In the genomic region with DNA sequence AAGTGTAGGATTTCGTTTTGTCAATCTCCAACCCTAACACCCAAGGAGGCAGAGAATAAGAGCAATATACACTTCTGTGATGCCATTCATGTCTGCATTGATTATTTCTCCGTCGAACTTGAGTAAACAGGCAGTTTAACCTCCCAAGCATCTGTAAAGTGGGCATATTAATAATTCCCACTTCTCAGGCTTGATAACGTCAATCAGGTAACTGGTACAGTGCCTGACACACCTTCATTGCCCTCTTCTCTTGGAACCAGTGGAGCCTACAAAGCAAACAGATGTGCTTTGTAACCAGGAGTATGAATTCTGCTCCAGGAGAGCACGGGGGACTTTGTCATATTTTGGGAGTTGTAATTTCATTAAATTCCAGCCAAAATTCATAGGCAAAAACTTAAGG, we compare ENCODE assay signal across 8 cellular contexts. TPM values are rescaled to one million over a fixed set of nuclear protein-coding genes. Genes with fewer than 3 reads are reported as not detected.
DNase-seq lines count a peak whose midpoint lies in the region; ATAC-seq and TF ChIP-seq lines count a peak whose summit lies in the region.

No MANE protein-coding gene starts in this region.

- H3K4me1 Mint-ChIP-seq in brain (peaks cover 9% of the 10 kb centered on the region), mesothelial cell of epicardium (peaks cover 7% of the 10 kb centered on the region)

- H3K4me3 Mint-ChIP-seq in brain (peak overlapping the region; percentile 80 to 86 (median 83)), mesothelial cell of epicardium (peak overlapping the region; percentile 77)

- CTCF ChIA-PET in PC-3 (lab: Charles Lee), result no interaction called here

- H3K9me3 Mint-ChIP-seq in brain (no peaks in the 10 kb centered on the region), mesothelial cell of epicardium (no peaks in the 10 kb centered on the region)

- H3K79me2 ChIP-seq in ACC112 (ENCODE audit: control insufficient read depth, insufficient read depth, low read length, unreplicated experiment) (no peaks in the 10 kb centered on the region), PC-3 (ENCODE audit: low read length) (no peaks in the 10 kb centered on the region)

- H3K27ac ChIP-seq in ACC112 (ENCODE audit: low read depth, low read length) (no peak overlapping the region), PC-3 (ENCODE audit: low read length) (no peak overlapping the region)

- H3K36me3 ChIP-seq in ACC112 (ENCODE audit: insufficient read depth, low read length) (no peaks in the 10 kb centered on the region), PC-3 (ENCODE audit: low read depth, low read length) (no peaks in the 10 kb centered on the region)

- intact Hi-C loops in PC-3 (cut with micrococcal nuclease), result no loop called here

- H4K20me1 ChIP-seq in PC-3 (ENCODE audit: low read length), result no peaks in the 10 kb centered on the region

- POLR2A ChIA-PET in PC-3 (lab: Charles Lee; ENCODE audit: unreplicated experiment), result no interaction called here

- H3K9me3 ChIP-seq in PC-3 (ENCODE audit: low read length), result no peaks in the 10 kb centered on the region

- H3K27me3 ChIP-seq in ACC112 (ENCODE audit: insufficient read depth, low read length) (no peaks in the 10 kb centered on the region; the same call in 1 of the 2 replicates), PC-3 (ENCODE audit: low read length) (no peaks in the 10 kb centered on the region)

- no peaks in the 10 kb centered on the region for H3K4me1 ChIP-seq in ACC112 (ENCODE audit: control insufficient read depth, insufficient read depth, low read length, unreplicated experiment)
- no peaks in the 10 kb centered on the region for H3K4me1 ChIP-seq in PC-3 (ENCODE audit: insufficient read depth, low read length)

- peak in 1 of 2 experiments; percentile 6 for TF ChIP-seq CTCF in brain (conservative IDR thresholded peaks at IDR 0.05)
- TF ChIP-seq CTCF in mesothelial cell of epicardium (IDR thresholded peaks at IDR 0.05; ENCODE audit: unreplicated experiment), result no peak
- TF ChIP-seq CTCF in PC-3 (conservative IDR thresholded peaks at IDR 0.05; ENCODE audit: low read depth, low read length), result no peak

- peak overlapping the region; percentile 57 for H3K4me3 ChIP-seq in ACC112 (ENCODE audit: low read depth, low read length)
- no peak overlapping the region for H3K4me3 ChIP-seq in PC-3 (ENCODE audit: low read length)

- BruUV-seq in PC-3 (replicated peaks; lab: Mats Ljungman, UMichigan), result no TSS peak

- no peaks in the 10 kb centered on the region for H3K9me2 ChIP-seq in PC-3 (replicated peaks; ENCODE audit: low read length)

- H3K36me3 Mint-ChIP-seq in brain (no peaks in the 10 kb centered on the region), mesothelial cell of epicardium (no peaks in the 10 kb centered on the region)

- peaks cover 33% of the 10 kb centered on the region for H3K27me3 Mint-ChIP-seq in brain
- peaks cover 14% of the 10 kb centered on the region for H3K27me3 Mint-ChIP-seq in mesothelial cell of epicardium (ENCODE audit: low read depth)

- DNase-seq in mesothelial cell of epicardium (ENCODE audit: low spot score in 2 of 2, unreplicated experiment in 2 of 2) (no peak), amygdala (lab: John Stamatoyannopoulos, UW) (no peak), PC-3 (no peak), HT-29 (ENCODE audit: low spot score) (no peak)

- peak; percentile 1 for ATAC-seq in HG02610 (IDR thresholded peaks at IDR 0.05; ENCODE audit: unreplicated experiment)
- ATAC-seq in GM21360 (IDR thresholded peaks at IDR 0.05; ENCODE audit: unreplicated experiment), result no peak
- no peak for ATAC-seq in PC-3

- H3K9ac ChIP-seq in PC-3 (ENCODE audit: low read length), result no peak overlapping the region

- no peak overlapping the region for H3K4me2 ChIP-seq in PC-3 (ENCODE audit: low read length)

- H3K27ac Mint-ChIP-seq in brain (peak overlapping the region in 1 of 5 experiments; percentile 81), mesothelial cell of epicardium (peak overlapping the region; percentile 81)

- H2AFZ ChIP-seq in ACC112 (ENCODE audit: low read length, unreplicated experiment), result peak overlapping the region; percentile 86
- no peak overlapping the region for H2AFZ ChIP-seq in PC-3 (ENCODE audit: low read length)

- H3F3A ChIP-seq in PC-3 (ENCODE audit: low read length, unreplicated experiment), result no peaks in the 10 kb centered on the region

RNA-seq across cellular contexts. Expression of a gene that starts 32.5 kb away (rescaled TPM):
- polyA plus RNA-seq in brain (ENCODE audit: insufficient read depth, low read depth, low replicate concordance), result 6.8 TPM
- total RNA-seq in mesothelial cell of epicardium (3.1 to 5.7 TPM (median 4.2 TPM) in 3 replicates), PC-3 (2014; rRNA removed) (3.5 and 5.9 TPM in 2 replicates)
- total RNA-seq in HT-29 (2014; rRNA removed; shearing (Covaris generic)), result 1.6 and 3.0 TPM in 2 replicates
